In the genomic region with DNA sequence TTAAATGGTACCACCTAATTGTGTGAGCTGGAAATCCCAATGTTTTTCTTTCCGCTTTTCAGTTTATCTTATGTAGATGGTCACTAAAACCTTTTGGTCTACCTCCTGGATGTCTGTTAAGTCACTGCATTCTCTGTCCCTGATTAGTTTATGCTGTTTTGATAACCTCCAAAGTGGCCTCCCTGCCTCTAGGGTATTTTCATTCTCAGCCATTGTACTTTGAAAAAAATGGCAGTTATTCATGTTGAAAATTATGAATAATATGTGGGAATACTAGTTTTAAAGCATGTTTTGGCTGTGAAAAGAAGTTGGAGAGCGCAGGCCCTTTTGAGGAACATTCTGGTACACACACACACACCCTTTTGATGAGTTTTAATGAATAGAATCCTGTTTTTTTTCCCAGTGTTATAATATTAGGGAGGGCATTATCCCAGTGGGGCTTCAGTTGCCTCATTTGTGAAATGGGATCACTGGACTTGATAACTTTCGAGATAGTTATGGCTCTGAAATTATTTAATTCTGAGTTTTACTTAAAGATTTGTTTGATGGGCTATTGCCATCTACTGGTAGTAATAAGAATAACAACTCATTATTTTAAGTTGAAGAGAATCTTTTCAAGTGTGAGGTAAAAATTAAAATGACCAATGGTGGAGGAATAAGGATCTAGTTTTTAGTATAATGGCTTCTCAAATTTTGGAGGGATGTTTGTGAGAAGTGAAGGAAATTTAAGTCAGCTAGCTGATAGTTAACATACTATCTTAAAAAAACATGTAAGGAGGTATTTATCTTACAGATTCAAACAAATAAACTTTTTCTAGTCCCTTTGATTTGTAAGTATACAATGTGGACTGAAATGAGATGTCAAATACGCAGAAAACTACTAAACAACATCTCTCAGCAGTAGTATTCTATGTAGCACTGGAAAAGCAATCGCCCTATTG, we compare ENCODE assay signal across 8 cellular contexts. TPM values are rescaled to one million over a fixed set of nuclear protein-coding genes. Genes with fewer than 3 reads are reported as not detected.
DNase-seq lines count a peak whose midpoint lies in the region; ATAC-seq and TF ChIP-seq lines count a peak whose summit lies in the region.

No MANE protein-coding gene starts in this region.

- TF ChIP-seq CTCF in BE2C (IDR thresholded peaks at IDR 0.05; ENCODE audit: low read depth, low read length): peak; percentile 46; the same call in 1 of the 2 replicates
- peak; percentile 2 for TF ChIP-seq CTCF in GM20000 (IDR thresholded peaks at IDR 0.05; ENCODE audit: extremely low read depth, missing control alignments)
- peak; percentile 91 for TF ChIP-seq CTCF in PC-9 (conservative IDR thresholded peaks at IDR 0.05)
- TF ChIP-seq CTCF in epithelial cell of proximal tubule (conservative IDR thresholded peaks at IDR 0.05; ENCODE audit: low read depth, low read length): peak; percentile 47
- peak; percentile 17 to 67 (median 54) for TF ChIP-seq CTCF in prostate gland (IDR thresholded peaks at IDR 0.05)

- 59% methylated on average over 5 of the region's 5 CpGs for WGBS in prostate gland

- no peak for TF ChIP-seq POLR2A in prostate gland (IDR thresholded peaks at IDR 0.05)

- DNase-seq in BE2C (no peak), GM20000 (ENCODE audit: low spot score) (peak; percentile 48), PC-9 (peak in 1 of 2 experiments; percentile 42), epithelial cell of proximal tubule (ENCODE audit: low read depth) (no peak), prostate gland (ENCODE audit: low spot score) (no peak), NCI-H1048 (lab: John Stamatoyannopoulos, UW) (no peak)
- DNase-seq in activated CD4-positive, alpha-beta T cell treated with anti-CD3 and anti-CD28 coated beads, Interleukin-2, amount 50 U/mL, for 48 hours: no peak

- H3K4me3 ChIP-seq in BE2C (ENCODE audit: low read depth, low read length): no peak overlapping the region
- peak overlapping the region; percentile 19; the same call in 1 of the 2 replicates for H3K4me3 ChIP-seq in PC-9
- no peak overlapping the region for H3K4me3 ChIP-seq in epithelial cell of proximal tubule (ENCODE audit: low read depth, low read length)
- H3K4me3 ChIP-seq in prostate gland: no peak overlapping the region

- H3K9me3 ChIP-seq in BE2C (no peaks in the 10 kb centered on the region), PC-9 (ENCODE audit: insufficient read depth, low read depth) (no peaks in the 10 kb centered on the region), prostate gland (no peaks in the 10 kb centered on the region)

- H3K27ac ChIP-seq in PC-9 (peak overlapping the region; percentile 18; the same call in 1 of the 2 replicates), prostate gland (no peak overlapping the region)

- ATAC-seq in HG03378 (IDR thresholded peaks at IDR 0.05; ENCODE audit: unreplicated experiment): no peak

- peaks cover 18% of the 10 kb centered on the region for H3F3A ChIP-seq in PC-9 (ENCODE audit: insufficient read depth, low read depth)

- no TSS peak for BruUV-seq in PC-9 (replicated peaks; lab: Mats Ljungman, UMichigan)

- H4K20me1 ChIP-seq in PC-9 (ENCODE audit: insufficient read depth): peaks cover 18% of the 10 kb centered on the region; the same call in 1 of the 2 replicates

- CTCF ChIA-PET in PC-9 (lab: Charles Lee): interaction anchor here (0.6 to 1.1 kb wide), 4 partner anchors 232 to 1346 kb away, joined by 8 to 16 read pairs (median 11); no protein-coding TSS in a partner anchor

- H3K9me2 ChIP-seq in PC-9 (ENCODE audit: insufficient read depth): no peaks in the 10 kb centered on the region

- H3K27me3 ChIP-seq in BE2C (no peaks in the 10 kb centered on the region), PC-9 (ENCODE audit: insufficient read depth, low read depth) (no peaks in the 10 kb centered on the region), prostate gland (replicated peaks; ENCODE audit: insufficient read depth) (no peaks in the 10 kb centered on the region)

- H2AFZ ChIP-seq in PC-9: no peak overlapping the region

- H3K4me2 ChIP-seq in PC-9: peak overlapping the region; percentile 92

- peaks cover 71% of the 10 kb centered on the region for H3K79me2 ChIP-seq in PC-9 (ENCODE audit: low read depth)

- POLR2A ChIA-PET in PC-9 (lab: Charles Lee; ENCODE audit: unreplicated experiment): no interaction called here

- intact Hi-C loops in PC-9 (cut with micrococcal nuclease; ENCODE audit: unreplicated experiment) (loop anchor here (1.0 to 10.0 kb wide), 6 partner anchors 179 to 1014 kb away; a partner anchor contains a TSS), prostate gland (cut with DNase I) (loop anchor here (5.0 to 10.0 kb wide), 3 partner anchors 61 to 231 kb away; a partner anchor contains a TSS)

- H3K36me3 ChIP-seq in BE2C: 0 out of 2 replicates have a peak, but pooled peaks cover 5% of the 10 kb centered on the region
- H3K36me3 ChIP-seq in PC-9 (ENCODE audit: low read depth): peaks cover 14% of the 10 kb centered on the region; the same call in 1 of the 2 replicates
- H3K36me3 ChIP-seq in prostate gland: no peaks in the 10 kb centered on the region

- peaks cover 5% of the 10 kb centered on the region; the same call in 1 of the 2 replicates for H3K4me1 ChIP-seq in BE2C
- H3K4me1 ChIP-seq in PC-9 (replicated peaks; ENCODE audit: insufficient read depth): peaks cover 34% of the 10 kb centered on the region
- H3K4me1 ChIP-seq in prostate gland (replicated peaks): no peaks in the 10 kb centered on the region

RNA-seq across cellular contexts. Expression of a gene that starts 3.9 kb away (rescaled TPM):
- 13.0 TPM for polyA plus RNA-seq in BE2C (2012; ENCODE audit: insufficient read depth, insufficient read length, low read depth)
- total RNA-seq in PC-9 (2021) (10.5 and 11.9 TPM in 2 replicates), epithelial cell of proximal tubule (14.2 and 15.2 TPM in 2 replicates), prostate gland (10 to 100 TPM; 12.8 to 21.2 TPM)

Comparison
In these comparisons a context has a peak if more than half of its experiments do, and no peak if none do; other contexts are left out.
1. CTCF ChIP-seq: peak in every context shown above with its lines; median percentile 91 in PC-9; 54 in prostate gland; 47 in epithelial cell of proximal tubule; 46 in BE2C; 2 in GM20000.